10 cellular contexts compared by ENCODE assay signal in genomic region chr3:179666436-179667035, GRCh38. TPM values are rescaled to one million over a fixed set of nuclear protein-coding genes. Genes with fewer than 3 reads are reported as not detected.
A peak's percentile ranks its signal among the peaks of the same experiment; 100 is the strongest.
DNase-seq lines count a peak whose midpoint lies in the region; TF ChIP-seq lines count a peak whose summit lies in the region.
"Had no signal": no experiment of that assay in that cellular context is flagged by ENCODE, and none has a peak within 500 bp of the region (broad histone marks: within the 10 kb centered on the region; RNA-seq: fewer than 3 reads in every experiment).

No MANE protein-coding gene starts in this region.

- no peak for TF ChIP-seq CTCF in left ventricle myocardium inferior (IDR thresholded peaks at IDR 0.05; ENCODE audit: borderline replicate concordance)
- TF ChIP-seq CTCF in suprapubic skin (IDR thresholded peaks at IDR 0.05): no peak

- H3K9me3 ChIP-seq in adipocyte (ENCODE audit: control insufficient read depth, low read length): no peaks in the 10 kb centered on the region
- no peaks in the 10 kb centered on the region for H3K9me3 ChIP-seq in left ventricle myocardium inferior (replicated peaks)
- H3K9me3 ChIP-seq in skeletal muscle satellite cell (replicated peaks; ENCODE audit: low read length): no peaks in the 10 kb centered on the region
- no peaks in the 10 kb centered on the region for H3K9me3 ChIP-seq in suprapubic skin

- H3K9ac ChIP-seq in adipocyte (ENCODE audit: low read length) (no peak overlapping the region), skeletal muscle satellite cell (ENCODE audit: low read depth, low read length) (no peak overlapping the region)

- H3K4me3 ChIP-seq in adipocyte (ENCODE audit: low read length) (no peak overlapping the region), left ventricle myocardium inferior (peak overlapping the region; percentile 14), skeletal muscle satellite cell (ENCODE audit: low read length) (peak overlapping the region; percentile 30), suprapubic skin (no peak overlapping the region)

- H3K4me2 ChIP-seq in skeletal muscle satellite cell (ENCODE audit: low read length): peak overlapping the region; percentile 54

- H3K4me1 ChIP-seq in adipocyte (ENCODE audit: control insufficient read depth, insufficient read depth, low read length): peaks cover 14% of the 10 kb centered on the region
- peaks cover 94% of the 10 kb centered on the region for H3K4me1 ChIP-seq in left ventricle myocardium inferior
- H3K4me1 ChIP-seq in skeletal muscle satellite cell (ENCODE audit: control insufficient read depth, insufficient read depth, low read length): peaks cover 12% of the 10 kb centered on the region
- peaks cover 7% of the 10 kb centered on the region for H3K4me1 ChIP-seq in suprapubic skin

- intact Hi-C loops in left ventricle myocardium inferior (cut with micrococcal nuclease): no loop called here

- no peak for TF ChIP-seq POLR2A in suprapubic skin (IDR thresholded peaks at IDR 0.05)

- DNase-seq in NCI-H1092 treated with DMSO at 0.1 percent for 48 hours (lab: John Stamatoyannopoulos, UW): peak; percentile 78
- peak; percentile 24 for DNase-seq in adipocyte (ENCODE audit: low read depth)
- DNase-seq in left ventricle myocardium inferior: peak; percentile 84
- DNase-seq in suprapubic skin (ENCODE audit: low spot score in 2 of 2): no peak
- no peak for DNase-seq in NCI-H146 (lab: John Stamatoyannopoulos, UW)
- no peak for DNase-seq in stimulated activated CD4-positive, alpha-beta T cell treated with anti-CD3 and anti-CD28 coated beads, Interleukin-4, amount 100 ng/mL, for 1 hour
- DNase-seq in activated T-cell treated with anti-CD3 and anti-CD28 coated beads, Interleukin-2, amount 50 U/mL, for 48 hours: no peak
- DNase-seq: activated T-cell treated with anti-CD3 and anti-CD28 coated beads, Interleukin-2, amount 50 U/mL, for 72 hours; T-helper 1 cell had no signal

- H3K36me3 ChIP-seq in adipocyte (ENCODE audit: control insufficient read depth, insufficient read depth, low read length, severe bottlenecking) (no peaks in the 10 kb centered on the region), left ventricle myocardium inferior (no peaks in the 10 kb centered on the region), skeletal muscle satellite cell (ENCODE audit: insufficient read depth, low read length) (no peaks in the 10 kb centered on the region), suprapubic skin (no peaks in the 10 kb centered on the region)

- WGBS in suprapubic skin: 66% methylated on average over 6 of the region's 8 CpGs

- TF ChIP-seq EP300 in suprapubic skin (IDR thresholded peaks at IDR 0.05): no peak

- peak overlapping the region; percentile 77 for H3K27ac ChIP-seq in left ventricle myocardium inferior (replicated peaks)
- H3K27ac ChIP-seq in suprapubic skin: no peak overlapping the region

- H3K27me3 ChIP-seq in adipocyte (replicated peaks; ENCODE audit: control insufficient read depth, insufficient read depth, low read length) (no peaks in the 10 kb centered on the region), left ventricle myocardium inferior (ENCODE audit: low read depth) (no peaks in the 10 kb centered on the region), skeletal muscle satellite cell (ENCODE audit: control insufficient read depth, insufficient read depth, low read length) (no peaks in the 10 kb centered on the region), suprapubic skin (no peaks in the 10 kb centered on the region)

RNA-seq across cellular contexts. Expression of gene USP13, which starts 13.7 kb away (rescaled TPM):
- total RNA-seq in left ventricle myocardium inferior: 162 TPM
- total RNA-seq in skeletal muscle satellite cell (2012; rRNA removed): 10.4 and 14.0 TPM in 2 replicates
- 1 to 10 TPM; 2.3 to 8.3 (median 5.8) TPM for total RNA-seq in suprapubic skin

Comparison
In these comparisons a context has a peak if more than half of its experiments do, and no peak if none do; other contexts are left out.
1. DNase-seq: peak in NCI-H1092 treated with DMSO at 0.1 percent for 48 hours (single experiment), adipocyte (single experiment) and left ventricle myocardium inferior (single experiment); none in suprapubic skin (0 of 2), NCI-H146 (single experiment), stimulated activated CD4-positive, alpha-beta T cell treated with anti-CD3 and anti-CD28 coated beads, Interleukin-4, amount 100 ng/mL, for 1 hour (single experiment) and activated T-cell treated with anti-CD3 and anti-CD28 coated beads, Interleukin-2, amount 50 U/mL, for 48 hours (0 of 2).
2. H3K4me3 ChIP-seq: peak in left ventricle myocardium inferior (single experiment) and skeletal muscle satellite cell (single experiment); none in adipocyte (single experiment) and suprapubic skin (single experiment).
3. RNA of gene USP13, which starts 13.7 kb away (total RNA-seq): 162 TPM in left ventricle myocardium inferior (single experiment); 2.3 to 8.3 TPM in suprapubic skin; every median in the first group is over 10 times any median in the second.